11 cellular contexts compared by ENCODE assay signal in genomic region chr9:118829334-118829733, GRCh38.
DNase-seq lines count a peak whose midpoint lies in the region; ATAC-seq and TF ChIP-seq lines count a peak whose summit lies in the region.
"Had no signal": no experiment of that assay in that cellular context is flagged by ENCODE, and none has a peak within 500 bp of the region (broad histone marks: within the 10 kb centered on the region; RNA-seq: fewer than 3 reads in every experiment).

No MANE protein-coding gene starts in this region.

- H3K36me3 ChIP-seq in H7 (replicated peaks; ENCODE audit: control insufficient read depth, insufficient read depth, low read length) (no peaks in the 10 kb centered on the region), adrenal gland (replicated peaks in 1 of 2) (no peaks in the 10 kb centered on the region)

- intact Hi-C loops in adrenal gland (cut with DNase I) = no loop called here

- no peaks in the 10 kb centered on the region for H3K9me3 ChIP-seq in adrenal gland (replicated peaks in 1 of 3)
- H3K9me3 ChIP-seq: Caco-2 had no signal

- H3K4me1 ChIP-seq in adrenal gland (replicated peaks in 1 of 2) = no peaks in the 10 kb centered on the region
- H3K4me1 ChIP-seq: Caco-2 had no signal

- DNase-seq in H7 = peak; percentile 4
- no peak for DNase-seq in adrenal gland
- DNase-seq in left kidney (ENCODE audit: low read depth, low spot score) = peak; percentile 60
- no peak for DNase-seq in cortex of kidney (lab: John Stamatoyannopoulos, UW)
- no peak for DNase-seq in stimulated activated CD4-positive, alpha-beta T cell treated with anti-CD3 and anti-CD28 coated beads, Interleukin-15, amount 100 ng/mL, for 24 hours
- DNase-seq: Caco-2, foreskin fibroblast, NCI-H1694 treated with DMSO at 0.1 percent for 48 hours had no signal

- H3K4me3 ChIP-seq in H7 (ENCODE audit: insufficient read depth, low read depth, low read length) (no peak overlapping the region), adrenal gland (no peak overlapping the region)

- no peak overlapping the region for H3K27ac ChIP-seq in 22Rv1
- no peak overlapping the region for H3K27ac ChIP-seq in adrenal gland

- no peak for TF ChIP-seq POLR2A in adrenal gland (IDR thresholded peaks at IDR 0.05)

- TF ChIP-seq CTCF in 22Rv1 (IDR thresholded peaks at IDR 0.05) (0 out of 2 replicates have a peak, but pooled peaks have one; percentile 13), adrenal gland (IDR thresholded peaks at IDR 0.05) (peak; percentile 15 to 55 (median 42))

- H3K27me3 ChIP-seq in H7 (ENCODE audit: control insufficient read depth, insufficient read depth, low read length) = no peaks in the 10 kb centered on the region
- H3K27me3 ChIP-seq in adrenal gland = no peaks in the 10 kb centered on the region

- ATAC-seq in GM18502 (IDR thresholded peaks at IDR 0.05; ENCODE audit: poor library complexity, unreplicated experiment) (no peak), GM19328 (IDR thresholded peaks at IDR 0.05; ENCODE audit: unreplicated experiment) (no peak)

Comparison
In these comparisons a context has a peak if more than half of its experiments do, and no peak if none do; other contexts are left out.
1. DNase-seq: peak in H7 (single experiment) and left kidney (single experiment); none in adrenal gland (0 of 7), cortex of kidney (single experiment) and stimulated activated CD4-positive, alpha-beta T cell treated with anti-CD3 and anti-CD28 coated beads, Interleukin-15, amount 100 ng/mL, for 24 hours (single experiment).